ENCODE assay signal across 8 cellular contexts in genomic region chr5:112417931-112418358, GRCh38. TPM values are rescaled to one million over a fixed set of nuclear protein-coding genes. Genes with fewer than 3 reads are reported as not detected.
DNase-seq lines count a peak whose midpoint lies in the region; ATAC-seq and TF ChIP-seq lines count a peak whose summit lies in the region.

No MANE protein-coding gene starts in this region.

- 4% methylated on average over 14 of the region's 14 CpGs for WGBS in SK-N-SH (ENCODE audit: low lambda C conversion rate)
- under 1% methylated on average over 14 of the region's 14 CpGs for WGBS in liver

- TF ChIP-seq CTCF in SK-N-SH (IDR thresholded peaks at IDR 0.05), result no peak
- no peak for TF ChIP-seq CTCF in colonic mucosa (IDR thresholded peaks at IDR 0.05)
- no peak for TF ChIP-seq CTCF in liver (IDR thresholded peaks at IDR 0.05; ENCODE audit: low read depth, low read length, missing input control)

- TF ChIP-seq EP300 in SK-N-SH (IDR thresholded peaks at IDR 0.05; ENCODE audit: borderline replicate concordance in 1 of 2, low read depth in 1 of 2, low read length in 1 of 2), result no peak

- peak overlapping the region; percentile 81 for H2AFZ ChIP-seq in SK-N-SH (ENCODE audit: low read depth)

- peak; percentile 41 for ATAC-seq in HG02870 (IDR thresholded peaks at IDR 0.05; ENCODE audit: unreplicated experiment)

- no peaks in the 10 kb centered on the region for H3K9me3 ChIP-seq in SK-N-SH
- no peaks in the 10 kb centered on the region for H3K9me3 ChIP-seq in colonic mucosa
- no peaks in the 10 kb centered on the region for H3K9me3 ChIP-seq in liver (ENCODE audit: control insufficient read depth in 4 of 4, low read length in 3 of 4)

- peaks cover 27% of the 10 kb centered on the region for H3K27me3 ChIP-seq in SK-N-SH (ENCODE audit: insufficient read depth)
- H3K27me3 ChIP-seq in colonic mucosa, result no peaks in the 10 kb centered on the region
- H3K27me3 ChIP-seq in liver (ENCODE audit: control insufficient read depth in 4 of 4, insufficient read depth in 4 of 4, low read length in 3 of 4), result peaks cover 0 to 9% (median 3%) of the 10 kb centered on the region in 4 donors

- H3K9ac ChIP-seq in SK-N-SH, result no peak overlapping the region
- peak overlapping the region in 1 of 2 donors; percentile 14 for H3K9ac ChIP-seq in colonic mucosa (ENCODE audit: low read depth in 2 of 2, low read length in 2 of 2)
- H3K9ac ChIP-seq in liver (ENCODE audit: low read depth in 1 of 2, low read length in 2 of 2), result peak overlapping the region in 1 of 2 donors; percentile 12

- intact Hi-C loops in colonic mucosa (cut with DNase I), result no loop called here

- no peaks in the 10 kb centered on the region for H3F3A ChIP-seq in SK-N-SH (replicated peaks; ENCODE audit: insufficient read depth)

- CTCF ChIA-PET in SK-N-SH (lab: Yijun Ruan, JAX), result interaction anchor here (0.7 to 9.5 kb wide), 7 partner anchors 13 to 257 kb away, joined by 3 to 149 read pairs (median 21); no protein-coding TSS in a partner anchor

- DNase-seq in NCI-H1092 treated with DMSO at 0.1 percent for 48 hours (lab: John Stamatoyannopoulos, UW), result peak; percentile 4
- DNase-seq in NCI-H1092 (lab: John Stamatoyannopoulos, UW), result no peak
- peak; percentile 28 for DNase-seq in SK-N-SH
- DNase-seq in colonic mucosa, result peak; percentile 62
- peak in 2 of 3 donors; percentile 37 to 47 for DNase-seq in stimulated activated CD4-positive, alpha-beta T cell treated with anti-CD3 and anti-CD28 coated beads, TNF-alpha, amount 100 ng/mL, for 48 hours (ENCODE audit: low read depth in 3 of 3)
- no peak for DNase-seq in OCI-M2 (lab: John Stamatoyannopoulos, UW; ENCODE audit: unreplicated experiment)

- no peaks in the 10 kb centered on the region for H3K9me2 ChIP-seq in SK-N-SH

- H3K36me3 ChIP-seq in SK-N-SH (replicated peaks in 1 of 2; ENCODE audit: control insufficient read depth in 1 of 2, insufficient read depth in 2 of 2, low read length in 1 of 2), result no peaks in the 10 kb centered on the region
- no peaks in the 10 kb centered on the region for H3K36me3 ChIP-seq in colonic mucosa
- H3K36me3 ChIP-seq in liver (ENCODE audit: control insufficient read depth in 4 of 4, insufficient read depth in 3 of 4, low read depth in 1 of 4, low read length in 3 of 4), result no peaks in the 10 kb centered on the region

- H3K27ac ChIP-seq in SK-N-SH (ENCODE audit: low read depth in 2 of 2, low read length in 1 of 2), result peak overlapping the region in 1 of 2 experiments; percentile 28; a peak in 2 of 4 replicates
- H3K27ac ChIP-seq in colonic mucosa, result peak overlapping the region; percentile 74
- H3K27ac ChIP-seq in liver (ENCODE audit: low read depth in 1 of 2, low read length in 2 of 2), result peak overlapping the region in 1 of 2 donors; percentile 60

- H3K4me3 ChIP-seq in SK-N-SH (ENCODE audit: low read depth in 2 of 2, low read length in 1 of 2), result peak overlapping the region; percentile 61 to 65
- peak overlapping the region; percentile 66 for H3K4me3 ChIP-seq in colonic mucosa
- H3K4me3 ChIP-seq in liver (ENCODE audit: low read depth in 1 of 3, low read length in 3 of 3), result peak overlapping the region; percentile 56 to 79 (median 59)

- TF ChIP-seq RAD21 in SK-N-SH (IDR thresholded peaks at IDR 0.05; ENCODE audit: low read length) (no peak), liver (IDR thresholded peaks at IDR 0.05) (no peak)

- H3K4me1 ChIP-seq in SK-N-SH (ENCODE audit: control insufficient read depth in 1 of 2, insufficient read depth in 2 of 2, low read depth in 1 of 2, low read length in 1 of 2) (peaks cover 0 to 5% of the 10 kb centered on the region in 2 experiments; a peak in 2 of 4 replicates), colonic mucosa (no peaks in the 10 kb centered on the region), liver (ENCODE audit: control insufficient read depth in 4 of 4, insufficient read depth in 4 of 4, low read length in 3 of 4) (peaks cover 9 to 23% (median 19%) of the 10 kb centered on the region in 4 donors)

- H3K4me2 ChIP-seq in SK-N-SH, result peak overlapping the region; percentile 88

- no peaks in the 10 kb centered on the region for H3K79me2 ChIP-seq in SK-N-SH (ENCODE audit: insufficient read depth)

- POLR2A ChIA-PET in SK-N-SH (lab: Yijun Ruan, JAX), result no interaction called here

- H4K20me1 ChIP-seq in SK-N-SH (ENCODE audit: insufficient read depth), result no peaks in the 10 kb centered on the region

TF ChIP-seq in SK-N-SH, 30 proteins besides CTCF, POLR2A, EP300 and RAD21 (continues in another document):
- TF ChIP-seq TAF1 (IDR thresholded peaks at IDR 0.05; ENCODE audit: borderline replicate concordance, low read depth, low read length) (no peak), MAX (IDR thresholded peaks at IDR 0.05; ENCODE audit: low read depth) (no peak), EZH2phosphoT487 (IDR thresholded peaks at IDR 0.05; ENCODE audit: borderline replicate concordance, low read depth) (no peak), PBX3 (IDR thresholded peaks at IDR 0.05) (no peak), NFIC (IDR thresholded peaks at IDR 0.05; ENCODE audit: borderline replicate concordance) (no peak)

TF ChIP-seq in liver, 16 proteins besides CTCF, POLR2A, EP300 and RAD21:
- peak in 1 of 2 donors; percentile 77 for TF ChIP-seq EGR1 (IDR thresholded peaks at IDR 0.05; ENCODE audit: low read depth in 2 of 2)
- TF ChIP-seq JUND (IDR thresholded peaks at IDR 0.05), result no peak
- TF ChIP-seq NR2F2 (IDR thresholded peaks at IDR 0.05), result no peak
- TF ChIP-seq TAF1 (conservative IDR thresholded peaks at IDR 0.05), result no peak
- no peak for TF ChIP-seq ATF3 (IDR thresholded peaks at IDR 0.05)
- no peak for TF ChIP-seq REST (IDR thresholded peaks at IDR 0.05)
- no peak for TF ChIP-seq MAX (IDR thresholded peaks at IDR 0.05)

RNA-seq across cellular contexts. Expression of gene EPB41L4A, which starts 1.1 kb away (rescaled TPM):
- polyA plus RNA-seq in SK-N-SH (2012; rRNA removed) (0.07 and 0.31 TPM in 2 replicates), liver (1 to 10 TPM; 1.1 to 3.7 TPM)
- polyA plus RNA-seq in SK-N-SH (2012; cell fraction: cytosol; rRNA removed), result 0.13 and 0.14 TPM in 2 replicates
- 0.18 TPM in 2 replicates for polyA plus RNA-seq in SK-N-SH (2012; cell fraction: nucleus; rRNA removed)
- total RNA-seq in colonic mucosa (10 to 100 TPM; 10.1 to 18.0 TPM), liver (1 to 10 TPM; 4.1 to 8.0 TPM)

Comparison
In these comparisons a context has a peak if more than half of its experiments do, and no peak if none do; other contexts are left out.
1. DNase-seq: peak in NCI-H1092 treated with DMSO at 0.1 percent for 48 hours (single experiment), SK-N-SH (single experiment), colonic mucosa (single experiment) and stimulated activated CD4-positive, alpha-beta T cell treated with anti-CD3 and anti-CD28 coated beads, TNF-alpha, amount 100 ng/mL, for 48 hours (2 of 3); none in NCI-H1092 (single experiment) and OCI-M2 (single experiment).
2. Peak in every context shown above with its lines, with median percentiles within 50 percentile points of each other: H3K4me3 ChIP-seq.